In the genomic region with DNA sequence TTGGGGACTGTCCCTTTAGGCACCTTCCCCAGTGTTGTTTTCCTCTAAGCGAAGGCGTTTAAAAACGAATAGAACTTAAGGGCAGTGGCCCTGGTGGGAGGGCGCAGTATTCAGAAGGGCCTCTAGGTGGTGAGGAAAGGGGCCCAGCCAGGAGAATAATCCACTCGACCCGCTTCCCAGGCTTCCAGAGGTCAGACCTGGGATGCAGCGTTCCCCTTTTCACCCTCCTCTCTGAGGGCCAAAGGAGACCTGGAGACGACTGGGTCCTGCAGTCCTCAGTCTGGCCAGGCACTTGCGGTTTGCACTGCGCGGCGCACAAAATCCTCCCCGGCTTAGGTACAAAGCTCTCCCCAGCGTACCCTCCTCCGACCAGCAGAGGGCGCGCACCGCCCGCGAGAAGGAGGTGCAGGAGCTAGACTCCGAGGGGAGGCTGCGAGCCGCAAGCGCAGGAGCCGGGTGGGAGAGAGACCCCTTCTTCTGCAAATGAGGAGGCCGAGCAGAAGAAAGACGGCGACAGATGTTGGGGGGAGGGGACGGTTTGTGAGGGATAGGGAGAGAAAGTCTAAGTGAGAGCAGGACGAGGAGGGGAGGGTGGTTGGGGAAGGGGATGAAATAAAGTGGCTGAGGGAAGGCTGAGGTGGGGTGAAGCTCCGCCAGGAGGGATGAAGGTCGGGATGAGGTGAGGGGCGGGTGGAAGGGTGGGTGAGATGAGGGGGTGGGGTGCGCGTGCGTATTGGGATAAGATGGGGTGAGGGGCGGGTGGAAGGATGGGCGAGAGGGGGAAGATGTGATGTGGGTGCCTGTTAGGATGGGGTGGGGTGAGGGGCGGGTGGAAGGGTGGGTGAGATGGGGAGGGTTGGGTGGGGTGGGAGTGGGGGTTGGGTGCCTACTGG, we compare ENCODE assay signal across 8 cellular contexts. TPM values are rescaled to one million over a fixed set of nuclear protein-coding genes. Genes with fewer than 3 reads are reported as not detected.
DNase-seq lines count a peak whose midpoint lies in the region; ATAC-seq, FAIRE-seq and TF ChIP-seq lines count a peak whose summit lies in the region.

No MANE protein-coding gene starts in this region.

- TF ChIP-seq CTCF in Loucy (conservative IDR thresholded peaks at IDR 0.05; ENCODE audit: low read length) (peak; percentile 98), foreskin keratinocyte (conservative IDR thresholded peaks at IDR 0.05) (peak; percentile 93), testis (IDR thresholded peaks at IDR 0.05) (peak; percentile 67 to 90 (median 75))

- H3K36me3 ChIP-seq in ES-I3 (ENCODE audit: insufficient read depth, low read length): no peaks in the 10 kb centered on the region
- H3K36me3 ChIP-seq in Loucy (ENCODE audit: insufficient read depth, low read length): no peaks in the 10 kb centered on the region
- no peaks in the 10 kb centered on the region for H3K36me3 ChIP-seq in testis (ENCODE audit: low read depth, missing control alignments)

- H3K9ac ChIP-seq in ES-I3 (ENCODE audit: low read depth, low read length) (peak overlapping the region; percentile 24; the same call in 1 of the 2 replicates), Loucy (ENCODE audit: low read depth, low read length, poor library complexity, severe bottlenecking) (peak overlapping the region; percentile 21)

- WGBS in testis, 2 donors: 1 to 2% methylated on average over 36 to 38 of the region's 39 CpGs

- H3K4me3 ChIP-seq in Loucy (ENCODE audit: low read length, poor library complexity, severe bottlenecking) (peak overlapping the region; percentile 78), testis (peak overlapping the region; percentile 2 to 9)

- H3K9me3 ChIP-seq in ES-I3 (ENCODE audit: control insufficient read depth, insufficient read depth, low read length) (no peaks in the 10 kb centered on the region), Loucy (ENCODE audit: insufficient read depth, low read depth, low read length) (no peaks in the 10 kb centered on the region), testis (no peaks in the 10 kb centered on the region)

- H3F3A ChIP-seq in Loucy (ENCODE audit: low read depth): no peaks in the 10 kb centered on the region

- H3K4me2 ChIP-seq in Loucy (ENCODE audit: low read depth, low read length, poor library complexity, severe bottlenecking): peak overlapping the region; percentile 64

- TF ChIP-seq POLR2A in H54 (IDR thresholded peaks at IDR 0.05; ENCODE audit: low read depth, low read length) (no peak), testis (IDR thresholded peaks at IDR 0.05) (no peak)

- peak; percentile 93 for DNase-seq in H54 (ENCODE audit: insufficient read length, low spot score)
- DNase-seq in SHP77 (lab: John Stamatoyannopoulos, UW): peak; percentile 81 to 84
- DNase-seq in activated effector memory CD4-positive, alpha-beta T cell treated with anti-CD3 and anti-CD28 coated beads, Interleukin-2, amount 50 U/mL, for 16 hours: peak; percentile 94
- peak in 1 of 2 donors; percentile 64 for DNase-seq in foreskin keratinocyte
- peak; percentile 57 for DNase-seq in occipital lobe (lab: John Stamatoyannopoulos, UW)
- peak; percentile 91 for DNase-seq in testis

- intact Hi-C loops in testis (cut with DNase I; ENCODE audit: low total_unique reads): no loop called here

- H3K27ac ChIP-seq in foreskin keratinocyte: no peak overlapping the region
- H3K27ac ChIP-seq in testis: no peak overlapping the region

- H3K79me2 ChIP-seq in Loucy (ENCODE audit: insufficient read depth, low read length): no peaks in the 10 kb centered on the region

- H2AFZ ChIP-seq in Loucy (ENCODE audit: low read length): peak overlapping the region; percentile 96

- H4K20me1 ChIP-seq in Loucy (ENCODE audit: insufficient read depth, low read length, poor library complexity, severe bottlenecking): no peaks in the 10 kb centered on the region

- no peaks in the 10 kb centered on the region for H3K9me2 ChIP-seq in Loucy (replicated peaks; ENCODE audit: low read depth, low read length)

- no peaks in the 10 kb centered on the region; the same call in 1 of the 2 replicates for H3K4me1 ChIP-seq in ES-I3 (ENCODE audit: insufficient read depth, low read length)
- H3K4me1 ChIP-seq in Loucy (ENCODE audit: insufficient read depth, low read length, poor library complexity, severe bottlenecking): peaks cover 4% of the 10 kb centered on the region
- no peaks in the 10 kb centered on the region for H3K4me1 ChIP-seq in foreskin keratinocyte
- H3K4me1 ChIP-seq in testis: peaks cover 22% of the 10 kb centered on the region

- peak; percentile 85 for ATAC-seq in foreskin keratinocyte

- peak; percentile 30 for FAIRE-seq in H54 (lab: Jason Lieb, UNC)

- H3K27me3 ChIP-seq in Loucy (ENCODE audit: insufficient read depth, low read length, poor library complexity, severe bottlenecking): no peaks in the 10 kb centered on the region
- H3K27me3 ChIP-seq in foreskin keratinocyte: peaks cover 90% of the 10 kb centered on the region
- H3K27me3 ChIP-seq in testis: peaks cover 10% of the 10 kb centered on the region

RNA-seq across cellular contexts. Expression of gene FEV, which starts 4.9 kb away (rescaled TPM):
- total RNA-seq in foreskin keratinocyte (not detected in 2 replicates), occipital lobe (not detected), testis (not detected)
- polyA plus RNA-seq in foreskin keratinocyte (not detected in 2 replicates), testis (ENCODE audit: insufficient read depth, low read depth, low replicate concordance) (not detected)

RNA-seq across cellular contexts. Expression of gene CRYBA2, which starts 13.1 kb away (rescaled TPM):
- not detected in 2 replicates for total RNA-seq in foreskin keratinocyte
- not detected in 2 replicates for polyA plus RNA-seq in foreskin keratinocyte
- total RNA-seq in occipital lobe: not detected
- 1 to 10 TPM in 1 of 2 donors, under 1 TPM in 1; 0.56 to 2.9 TPM for total RNA-seq in testis
- polyA plus RNA-seq in testis (ENCODE audit: insufficient read depth, low read depth, low replicate concordance): 2.7 TPM

RNA-seq across cellular contexts. Expression of gene CDK5R2, which starts 20.6 kb away (rescaled TPM):
- total RNA-seq in foreskin keratinocyte (not detected in 2 replicates), occipital lobe (6.2 TPM), testis (1 to 10 TPM; 1.2 to 1.6 TPM)
- polyA plus RNA-seq in foreskin keratinocyte (0.02 TPM in 1 of 2 replicates, not detected in the other), testis (ENCODE audit: insufficient read depth, low read depth, low replicate concordance) (0.83 TPM)
